ENCODE assay signal across 2 cellular contexts in the genomic region with DNA sequence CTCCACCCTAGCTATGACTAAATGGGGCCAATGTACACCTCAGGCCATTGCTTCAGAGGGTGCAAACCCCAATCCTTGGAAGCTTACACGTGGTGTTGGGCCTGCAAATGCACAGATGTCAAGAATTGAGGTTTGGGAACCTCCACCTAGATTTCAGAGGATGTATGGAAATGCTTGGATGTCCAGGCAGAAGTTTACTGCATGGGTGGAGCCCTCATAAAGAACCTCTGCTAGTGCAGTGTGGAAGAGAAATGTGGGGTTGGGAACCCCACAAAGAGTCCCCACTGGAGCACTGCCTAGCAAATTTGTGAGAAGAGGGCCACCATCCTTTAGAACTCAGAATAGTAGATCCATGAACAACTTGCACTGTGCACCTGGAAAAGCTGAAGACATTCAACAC.
TF ChIP-seq lines count a peak whose summit lies in the region.

No MANE protein-coding gene starts in this region.

TF ChIP-seq in HEK293, 187 proteins besides CTCF, POLR2A, EP300 and RAD21:
- TF ChIP-seq ZNF175 (tag by site-specific recombination; IDR thresholded peaks at IDR 0.05) (no peak), SETDB1 (IDR thresholded peaks at IDR 0.05; ENCODE audit: insufficient read length, low read length) (peak; percentile 88)

TF ChIP-seq in GM12878, 131 proteins besides CTCF, POLR2A, EP300 and RAD21 (continued from another document):
- TF ChIP-seq CBX5 (IDR thresholded peaks at IDR 0.05; ENCODE audit: low read depth) = 0 out of 2 replicates have a peak, but pooled peaks have one; percentile 32
